Comparison of ENCODE assay signal across 8 cellular contexts in genomic region chr14:73613046-73613383, GRCh38. TPM values are rescaled to one million over a fixed set of nuclear protein-coding genes. Genes with fewer than 3 reads are reported as not detected.
DNase-seq lines count a peak whose midpoint lies in the region; ATAC-seq and TF ChIP-seq lines count a peak whose summit lies in the region.

No MANE protein-coding gene starts in this region.

- no peak for DNase-seq in AG04450 (ENCODE audit: low read depth, low spot score)
- DNase-seq in activated CD4-positive, alpha-beta memory T cell treated with anti-CD3 and anti-CD28 coated beads for 36 hours = no peak
- no peak for DNase-seq in left cardiac atrium
- no peak for DNase-seq in skeletal muscle cell (ENCODE audit: low read depth)
- no peak for DNase-seq in GM10248 (ENCODE audit: extremely low spot score)
- DNase-seq in NCI-H774 (lab: John Stamatoyannopoulos, UW) = no peak

- CTCF ChIA-PET in AG04450 (lab: Charles Lee) (interaction anchor here (0.6 to 2.1 kb wide), 3 partner anchors 20 to 104 kb away, joined by 3 to 8 read pairs (median 4); no protein-coding TSS in a partner anchor), GM10248 (lab: Yijun Ruan, JAX) (interaction anchor here (0.6 to 2.1 kb wide), 7 partner anchors 9 to 104 kb away, joined by 3 to 8 read pairs (median 3); no protein-coding TSS in a partner anchor)
- CTCF ChIA-PET in activated CD4-positive, alpha-beta memory T cell treated with anti-CD3 and anti-CD28 coated beads for 36 hours (lab: Charles Lee) = interaction anchor here (1.0 to 2.2 kb wide), 7 partner anchors 14 to 255 kb away, joined by 3 to 10 read pairs (median 5); partner anchors contain the start of gene ACOT4

- no peaks in the 10 kb centered on the region for H3K36me3 Mint-ChIP-seq in activated CD4-positive, alpha-beta memory T cell treated with anti-CD3 and anti-CD28 coated beads for 36 hours

- ATAC-seq in HG02798 (IDR thresholded peaks at IDR 0.05; ENCODE audit: poor library complexity, unreplicated experiment) (peak; percentile 5), left cardiac atrium (peak; percentile 19 to 45), HG03571 (IDR thresholded peaks at IDR 0.05; ENCODE audit: unreplicated experiment) (no peak)

- H3K27ac Mint-ChIP-seq in activated CD4-positive, alpha-beta memory T cell treated with anti-CD3 and anti-CD28 coated beads for 36 hours = no peak overlapping the region

- H3K4me3 ChIP-seq in AG04450 (ENCODE audit: low read depth, low read length) (peak overlapping the region; percentile 66), skeletal muscle cell (ENCODE audit: low read depth, low read length) (peak overlapping the region; percentile 66)

- H3K4me3 Mint-ChIP-seq in activated CD4-positive, alpha-beta memory T cell treated with anti-CD3 and anti-CD28 coated beads for 36 hours = peak overlapping the region; percentile 70

- peaks cover 1% of the 10 kb centered on the region for H3K27me3 Mint-ChIP-seq in activated CD4-positive, alpha-beta memory T cell treated with anti-CD3 and anti-CD28 coated beads for 36 hours

- H3K9me3 Mint-ChIP-seq in activated CD4-positive, alpha-beta memory T cell treated with anti-CD3 and anti-CD28 coated beads for 36 hours = no peaks in the 10 kb centered on the region

- H3K27ac ChIP-seq in AG04450 (ENCODE audit: low read depth, low read length) = no peak overlapping the region

- intact Hi-C loops in activated CD4-positive, alpha-beta memory T cell treated with anti-CD3 and anti-CD28 coated beads for 36 hours (cut with micrococcal nuclease) = no loop called here
- intact Hi-C loops in left cardiac atrium (cut with DNase I) = no loop called here

- POLR2A ChIA-PET in AG04450 (lab: Yijun Ruan, JAX) (interaction anchor here (0.6 to 1.3 kb wide), 4 partner anchors 13 to 122 kb away, joined by 3 to 11 read pairs (median 4); partner anchors contain the start of genes ACOT2 and RIOX1), GM10248 (lab: Yijun Ruan, JAX) (interaction anchor here (1.3 kb wide), 1 partner anchor 14 kb away, joined by 4 read pairs; no protein-coding TSS in a partner anchor)
- POLR2A ChIA-PET in activated CD4-positive, alpha-beta memory T cell treated with anti-CD3 and anti-CD28 coated beads for 36 hours (lab: Charles Lee) = interaction anchor here (0.6 to 1.5 kb wide), 6 partner anchors 32 to 471 kb away, joined by 3 to 7 read pairs (median 3); partner anchors contain the start of genes ACOT2, ALDH6A1, DNAL1 and LIN52

- peaks cover 3% of the 10 kb centered on the region for H3K4me1 Mint-ChIP-seq in activated CD4-positive, alpha-beta memory T cell treated with anti-CD3 and anti-CD28 coated beads for 36 hours (ENCODE audit: low read depth)

- TF ChIP-seq CTCF in AG04450 (IDR thresholded peaks at IDR 0.05; ENCODE audit: low read depth, low read length) (no peak), GM10248 (IDR thresholded peaks at IDR 0.05; ENCODE audit: control extremely low read depth, extremely low read depth, low read depth, missing control alignments) (no peak)

- H3K27me3 ChIP-seq in AG04450 (ENCODE audit: control insufficient read depth, insufficient read depth, low read length) = no peaks in the 10 kb centered on the region

- H3K9me3 ChIP-seq in AG04450 (ENCODE audit: control insufficient read depth, insufficient read depth, low read length) = peaks cover 3% of the 10 kb centered on the region; the same call in 1 of the 2 replicates

RNA-seq across cellular contexts. Expression of gene ACOT6, which starts 0.7 kb away (rescaled TPM):
- polyA plus RNA-seq in AG04450 (2011; rRNA removed) = not detected in 2 replicates
- polyA minus RNA-seq in AG04450 (2011; rRNA and poly(A)+ RNA removed) = not detected in 2 replicates
- not detected for total RNA-seq in activated CD4-positive, alpha-beta memory T cell treated with anti-CD3 and anti-CD28 coated beads for 36 hours
- total RNA-seq in left cardiac atrium = not detected

RNA-seq across cellular contexts. Expression of gene ACOT4, which starts 21.3 kb away (rescaled TPM):
- polyA plus RNA-seq in AG04450 (2011; rRNA removed) = 0.37 and 0.45 TPM in 2 replicates
- 0.26 TPM in 1 of 2 replicates, not detected in the other for polyA minus RNA-seq in AG04450 (2011; rRNA and poly(A)+ RNA removed)
- 1 to 10 TPM; 3.2 to 3.3 TPM for total RNA-seq in activated CD4-positive, alpha-beta memory T cell treated with anti-CD3 and anti-CD28 coated beads for 36 hours
- 1 to 10 TPM; 1.1 to 1.6 TPM for total RNA-seq in left cardiac atrium

RNA-seq across cellular contexts. Expression of gene DNAL1, which starts 31.8 kb away (rescaled TPM):
- 7.1 and 10.0 TPM in 2 replicates for polyA plus RNA-seq in AG04450 (2011; rRNA removed)
- 3.1 TPM in 2 replicates for polyA minus RNA-seq in AG04450 (2011; rRNA and poly(A)+ RNA removed)
- total RNA-seq in activated CD4-positive, alpha-beta memory T cell treated with anti-CD3 and anti-CD28 coated beads for 36 hours = 1 to 10 TPM; 4.1 to 6.2 TPM
- total RNA-seq in left cardiac atrium = 10 to 100 TPM; 14.0 to 16.4 TPM

RNA-seq across cellular contexts. Expression of gene ACOT2, which starts 44.0 kb away (rescaled TPM):
- 30.5 and 35.3 TPM in 2 replicates for polyA plus RNA-seq in AG04450 (2011; rRNA removed)
- polyA minus RNA-seq in AG04450 (2011; rRNA and poly(A)+ RNA removed) = 14.3 and 14.4 TPM in 2 replicates
- total RNA-seq in activated CD4-positive, alpha-beta memory T cell treated with anti-CD3 and anti-CD28 coated beads for 36 hours = 1 to 10 TPM; 4.8 TPM
- total RNA-seq in left cardiac atrium = 100 to 1,000 TPM; 130 to 151 TPM

RNA-seq across cellular contexts. Expression of gene HEATR4, which starts 54.3 kb away (rescaled TPM):
- not detected in 2 replicates for polyA plus RNA-seq in AG04450 (2011; rRNA removed)
- not detected in 2 replicates for polyA minus RNA-seq in AG04450 (2011; rRNA and poly(A)+ RNA removed)
- total RNA-seq in activated CD4-positive, alpha-beta memory T cell treated with anti-CD3 and anti-CD28 coated beads for 36 hours = under 1 TPM in 1 of 2 experiments, not detected in 1; 0.19 TPM
- total RNA-seq in left cardiac atrium = under 1 TPM; 0.15 to 0.37 TPM
